ENCODE assay signal across 32 cellular contexts in the genomic region with DNA sequence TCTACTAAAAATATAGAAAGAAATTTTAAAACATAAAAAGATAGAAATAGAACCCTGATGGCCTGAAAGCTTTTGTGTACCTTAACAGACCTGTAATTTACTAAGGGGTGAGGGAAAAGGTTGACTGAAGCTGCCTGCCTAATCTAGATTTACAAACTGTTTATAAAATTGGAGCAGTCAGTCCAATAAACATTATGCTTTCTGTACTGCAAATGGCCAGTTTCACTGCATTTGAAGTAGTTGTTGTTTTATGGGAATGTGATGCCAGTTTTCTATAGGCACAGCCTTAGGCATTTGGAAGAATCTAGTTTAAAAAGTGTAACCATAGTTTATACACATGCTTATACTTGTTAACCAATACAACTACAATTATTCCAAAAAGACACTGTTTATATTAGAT. TPM values are rescaled to one million over a fixed set of nuclear protein-coding genes. Genes with fewer than 3 reads are reported as not detected.
"Had no signal": no experiment of that assay in that cellular context is flagged by ENCODE, and none has a peak within 500 bp of the region (broad histone marks: within the 10 kb centered on the region; RNA-seq: fewer than 3 reads in every experiment).

No MANE protein-coding gene starts in this region.

- H3K9me3 ChIP-seq: adrenal gland, body of pancreas, breast epithelium, MG63, SJCRH30 had no signal

- H3K4me1 ChIP-seq: adrenal gland, breast epithelium had no signal

- ATAC-seq: activated CD4-positive, alpha-beta T cell treated with anti-CD3 and anti-CD28 coated beads for 36 hours; activated CD4-positive, CD25-positive, alpha-beta regulatory T cell treated with anti-CD3 and anti-CD28 coated beads, Interleukin-2, amount 50 U/mL, for 24 hours; activated CD8-positive, alpha-beta T cell treated with anti-CD3 and anti-CD28 coated beads, Interleukin-2, amount 10 ng/mL, durations not matched to agents 7 days and 5 days; activated naive CD4-positive, alpha-beta T cell treated with anti-CD3 and anti-CD28 coated beads, Interleukin-2, amount 50 U/mL, for 72 hours; activated T-cell treated with anti-CD3 and anti-CD28 coated beads, Interleukin-2, amount 50 U/mL, for 4 hours; body of pancreas; Panc1; WTC11 had no signal

- DNase-seq: activated CD4-positive, alpha-beta T cell treated with anti-CD3 and anti-CD28 coated beads for 36 hours; activated CD4-positive, alpha-beta T cell treated with anti-CD3 and anti-CD28 coated beads, Interleukin-2, amount 10 ng/mL, durations not matched to agents 7 days and 5 days; activated CD4-positive, alpha-beta T cell treated with anti-CD3 and anti-CD28 coated beads, Interleukin-2, amount 50 U/mL, for 48 hours; activated CD8-positive, alpha-beta memory T cell treated with anti-CD3 and anti-CD28 coated beads, Interleukin-2, amount 50 U/mL, for 4 hours; activated CD8-positive, alpha-beta T cell treated with anti-CD3 and anti-CD28 coated beads, Interleukin-2, amount 10 ng/mL, durations not matched to agents 7 days and 5 days; activated gamma-delta T cell treated with Interleukin-2 at 50 U/mL for 16 hours; activated naive CD4-positive, alpha-beta T cell treated with anti-CD3 and anti-CD28 coated beads for 36 hours; activated T-cell treated with anti-CD3 and anti-CD28 coated beads for 4 hours; activated T-cell treated with anti-CD3 and anti-CD28 coated beads, Interleukin-2, amount 50 U/mL, for 4 hours; adrenal gland; body of pancreas; MG63; NCI-H1048; NCI-H1105 treated with DMSO at 0.1 percent for 48 hours; NCI-H1436; NCI-H1694; NCI-H1930; NCI-H2081 treated with DMSO at 0.1 percent for 48 hours; NCI-H2171; NCI-H510A; NCI-H526; NCI-H748 treated with DMSO at 0.1 percent for 48 hours; SHP77; SJCRH30; T1000 had no signal

- H3K27me3 ChIP-seq: adrenal gland, body of pancreas, breast epithelium, MG63, SJCRH30 had no signal

- H3K4me3 ChIP-seq: adrenal gland, body of pancreas, breast epithelium, MG63, SJCRH30, SK-N-MC had no signal

- H3K36me3 ChIP-seq: adrenal gland, breast epithelium, MG63, SJCRH30 had no signal

- FAIRE-seq: astrocyte had no signal

- H3K27ac ChIP-seq: adrenal gland, body of pancreas, breast epithelium, SJCRH30, SK-N-MC had no signal

RNA-seq across cellular contexts. Expression of a gene that starts 19.1 kb away (rescaled TPM):
- total RNA-seq: activated CD4-positive, alpha-beta T cell treated with anti-CD3 and anti-CD28 coated beads for 36 hours; activated CD4-positive, alpha-beta T cell treated with anti-CD3 and anti-CD28 coated beads, Interleukin-2, amount 10 ng/mL, durations not matched to agents 7 days and 5 days; activated CD8-positive, alpha-beta T cell treated with anti-CD3 and anti-CD28 coated beads, Interleukin-2, amount 10 ng/mL, durations not matched to agents 7 days and 5 days; activated naive CD4-positive, alpha-beta T cell treated with anti-CD3 and anti-CD28 coated beads for 36 hours; activated naive CD4-positive, alpha-beta T cell treated with anti-CD3 and anti-CD28 coated beads, Interleukin-2, amount 50 U/mL, for 72 hours; activated T-cell treated with anti-CD3 and anti-CD28 coated beads, Interleukin-2, amount 50 U/mL, for 4 hours had no signal
